18 cellular contexts compared by ENCODE assay signal in the genomic region with DNA sequence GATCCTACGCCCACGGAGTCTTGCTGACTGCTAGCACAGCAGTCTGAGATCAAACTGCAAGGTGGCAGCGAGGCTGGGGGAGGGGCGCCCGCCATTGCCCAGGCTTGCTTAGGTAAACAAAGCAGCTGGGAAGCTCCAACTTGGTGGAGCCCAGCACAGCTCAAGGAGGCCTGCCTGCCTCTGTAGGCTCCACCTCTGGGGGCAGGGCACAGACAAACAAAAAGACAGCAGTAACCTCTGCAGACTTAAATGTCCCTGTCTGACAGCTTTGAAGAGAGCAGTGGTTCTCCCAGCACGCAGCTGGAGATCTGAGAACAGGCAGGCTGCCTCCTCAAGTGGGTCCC. TPM values are rescaled to one million over a fixed set of nuclear protein-coding genes. Genes with fewer than 3 reads are reported as not detected.
"Had no signal": no experiment of that assay in that cellular context is flagged by ENCODE, and none has a peak within 500 bp of the region (broad histone marks: within the 10 kb centered on the region; RNA-seq: fewer than 3 reads in every experiment).

No MANE protein-coding gene starts in this region.

RNA-seq across cellular contexts. Expression of a gene that starts 25.2 kb away (rescaled TPM):
- total RNA-seq: dermis blood vessel endothelial cell, esophagus mucosa, esophagus squamous epithelium, gastrocnemius medialis, glomerular endothelial cell, heart right ventricle, kidney epithelial cell, left cardiac atrium, left lung, left ventricle myocardium superior, lower leg skin, lower lobe of right lung, lung microvascular endothelial cell, mesenteric fat pad, mesothelial cell of epicardium, mucosa of descending colon, myocyte had no signal
- polyA plus RNA-seq: heart right ventricle, keratinocyte had no signal
